In the genomic region with DNA sequence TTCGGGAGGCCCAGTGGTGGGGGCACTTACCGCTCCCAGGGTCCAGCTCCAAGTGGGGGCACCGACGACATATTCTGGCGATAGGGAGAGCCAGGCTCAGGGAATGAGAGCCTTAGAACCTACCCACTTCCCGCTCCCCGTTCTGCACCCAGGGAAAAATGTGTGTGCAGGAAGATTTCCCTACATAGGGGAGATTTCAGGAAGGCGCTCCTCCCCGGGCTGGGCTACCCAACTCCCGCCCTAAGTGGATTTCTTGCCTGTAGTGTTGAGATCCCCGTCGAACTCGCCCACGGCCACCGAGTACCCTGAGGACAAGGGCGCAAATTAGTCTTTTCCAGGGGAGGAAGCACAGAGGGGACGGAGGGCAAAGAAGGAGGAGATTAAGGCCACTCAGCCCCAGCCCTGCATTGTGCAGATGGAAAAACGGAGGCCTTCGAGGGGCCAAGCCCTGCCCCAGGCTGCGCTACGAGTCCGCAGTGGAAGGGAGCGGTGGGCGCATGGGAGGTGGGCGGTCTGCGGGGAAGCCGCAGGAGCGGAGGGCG, we compare ENCODE assay signal across 11 cellular contexts. TPM values are rescaled to one million over a fixed set of nuclear protein-coding genes. Genes with fewer than 3 reads are reported as not detected.
DNase-seq lines count a peak whose midpoint lies in the region; ATAC-seq and TF ChIP-seq lines count a peak whose summit lies in the region.
"Had no signal": no experiment of that assay in that cellular context is flagged by ENCODE, and none has a peak within 500 bp of the region (broad histone marks: within the 10 kb centered on the region; RNA-seq: fewer than 3 reads in every experiment).

No MANE protein-coding gene starts in this region.

- no peak for TF ChIP-seq CTCF in left lung (IDR thresholded peaks at IDR 0.05)

- POLR2A ChIA-PET in activated CD4-positive, alpha-beta T cell treated with anti-CD3 and anti-CD28 coated beads, Interleukin-2, amount 10 ng/mL, durations not matched to agents 7 days and 5 days (lab: Charles Lee): no interaction called here
- POLR2A ChIA-PET in activated CD4-positive, alpha-beta T cell treated with anti-CD3 and anti-CD28 coated beads for 36 hours (lab: Charles Lee): interaction anchor here (0.6 kb wide), 1 partner anchor 424 kb away, joined by 4 read pairs; no protein-coding TSS in a partner anchor
- POLR2A ChIA-PET in activated CD8-positive, alpha-beta T cell treated with anti-CD3 and anti-CD28 coated beads, Interleukin-2, amount 10 ng/mL, durations not matched to agents 7 days and 5 days (lab: Charles Lee): interaction anchor here (1.1 kb wide), 1 partner anchor 163 kb away, joined by 3 read pairs; no protein-coding TSS in a partner anchor

- peak overlapping the region; percentile 67 for H3K4me3 Mint-ChIP-seq in activated CD4-positive, alpha-beta T cell treated with anti-CD3 and anti-CD28 coated beads, Interleukin-2, amount 10 ng/mL, durations not matched to agents 7 days and 5 days
- no peak overlapping the region for H3K4me3 Mint-ChIP-seq in activated CD4-positive, alpha-beta T cell treated with anti-CD3 and anti-CD28 coated beads for 36 hours
- H3K4me3 Mint-ChIP-seq in activated CD8-positive, alpha-beta T cell treated with anti-CD3 and anti-CD28 coated beads, Interleukin-2, amount 10 ng/mL, durations not matched to agents 7 days and 5 days: peak overlapping the region; percentile 46
- H3K4me3 Mint-ChIP-seq in stimulated activated naive B cell treated with anti-CD40 and anti-IgM and Interleukin-4, amounts not matched to agents 10 μg/mL and 1 μg/mL and 100 μg/mL, for 72 hours: peak overlapping the region; percentile 51 to 60

- peaks cover 0 to 49% of the 10 kb centered on the region in 2 donors for H3K27me3 ChIP-seq in left lung
- H3K27me3 ChIP-seq: thyroid gland had no signal

- no peaks in the 10 kb centered on the region for H3K9me3 ChIP-seq in left lung
- H3K9me3 ChIP-seq: thyroid gland had no signal

- peak overlapping the region in 1 of 2 donors; percentile 47 for H3K4me3 ChIP-seq in left lung

- peaks cover 12 to 17% of the 10 kb centered on the region in 2 donors for H3K4me1 ChIP-seq in left lung

- H3K36me3 Mint-ChIP-seq in activated CD4-positive, alpha-beta T cell treated with anti-CD3 and anti-CD28 coated beads, Interleukin-2, amount 10 ng/mL, durations not matched to agents 7 days and 5 days (ENCODE audit: low read depth): peaks cover 2% of the 10 kb centered on the region
- no peaks in the 10 kb centered on the region for H3K36me3 Mint-ChIP-seq in activated CD4-positive, alpha-beta T cell treated with anti-CD3 and anti-CD28 coated beads for 36 hours (ENCODE audit: low read depth)
- H3K36me3 Mint-ChIP-seq in activated CD8-positive, alpha-beta T cell treated with anti-CD3 and anti-CD28 coated beads, Interleukin-2, amount 10 ng/mL, durations not matched to agents 7 days and 5 days (ENCODE audit: low read depth): no peaks in the 10 kb centered on the region
- H3K36me3 Mint-ChIP-seq in stimulated activated naive B cell treated with anti-CD40 and anti-IgM and Interleukin-4, amounts not matched to agents 10 μg/mL and 1 μg/mL and 100 μg/mL, for 72 hours: peaks cover 0 to 1% of the 10 kb centered on the region in 2 donors

- intact Hi-C loops in activated CD4-positive, alpha-beta T cell treated with anti-CD3 and anti-CD28 coated beads for 36 hours (cut with DNase I, micrococcal nuclease): no loop called here
- intact Hi-C loops in left lung (cut with DNase I): no loop called here

- no peak overlapping the region for H3K27ac ChIP-seq in left lung

- H3K27ac Mint-ChIP-seq in activated CD4-positive, alpha-beta T cell treated with anti-CD3 and anti-CD28 coated beads, Interleukin-2, amount 10 ng/mL, durations not matched to agents 7 days and 5 days: no peak overlapping the region
- H3K27ac Mint-ChIP-seq in activated CD4-positive, alpha-beta T cell treated with anti-CD3 and anti-CD28 coated beads for 36 hours: no peak overlapping the region
- H3K27ac Mint-ChIP-seq in activated CD8-positive, alpha-beta T cell treated with anti-CD3 and anti-CD28 coated beads, Interleukin-2, amount 10 ng/mL, durations not matched to agents 7 days and 5 days: no peak overlapping the region
- peak overlapping the region; percentile 4 for H3K27ac Mint-ChIP-seq in stimulated activated naive B cell treated with anti-CD40 and anti-IgM and Interleukin-4, amounts not matched to agents 10 μg/mL and 1 μg/mL and 100 μg/mL, for 72 hours

- CTCF ChIA-PET in activated CD4-positive, alpha-beta T cell treated with anti-CD3 and anti-CD28 coated beads, Interleukin-2, amount 10 ng/mL, durations not matched to agents 7 days and 5 days (lab: Charles Lee): interaction anchor here (1.0 to 1.8 kb wide), 3 partner anchors 8 to 174 kb away, joined by 3 to 7 read pairs (median 4); a partner anchor contains a TSS
- CTCF ChIA-PET in activated CD4-positive, alpha-beta T cell treated with anti-CD3 and anti-CD28 coated beads for 36 hours (lab: Charles Lee): interaction anchor here (1.1 kb wide), 1 partner anchor 48 kb away, joined by 4 read pairs; no protein-coding TSS in a partner anchor
- CTCF ChIA-PET in activated CD8-positive, alpha-beta T cell treated with anti-CD3 and anti-CD28 coated beads, Interleukin-2, amount 10 ng/mL, durations not matched to agents 7 days and 5 days (lab: Charles Lee): interaction anchor here (1.4 to 2.2 kb wide), 2 partner anchors 8 to 21 kb away, joined by 4 to 9 read pairs; a partner anchor contains a TSS

- no peaks in the 10 kb centered on the region for H3K36me3 ChIP-seq in left lung
- H3K36me3 ChIP-seq: thyroid gland had no signal

- H3K27me3 Mint-ChIP-seq in activated CD4-positive, alpha-beta T cell treated with anti-CD3 and anti-CD28 coated beads, Interleukin-2, amount 10 ng/mL, durations not matched to agents 7 days and 5 days: peaks cover 35% of the 10 kb centered on the region
- peaks cover 22% of the 10 kb centered on the region for H3K27me3 Mint-ChIP-seq in activated CD4-positive, alpha-beta T cell treated with anti-CD3 and anti-CD28 coated beads for 36 hours
- peaks cover 29% of the 10 kb centered on the region for H3K27me3 Mint-ChIP-seq in activated CD8-positive, alpha-beta T cell treated with anti-CD3 and anti-CD28 coated beads, Interleukin-2, amount 10 ng/mL, durations not matched to agents 7 days and 5 days (ENCODE audit: low read depth)
- H3K27me3 Mint-ChIP-seq in stimulated activated naive B cell treated with anti-CD40 and anti-IgM and Interleukin-4, amounts not matched to agents 10 μg/mL and 1 μg/mL and 100 μg/mL, for 72 hours: peaks cover 14 to 47% of the 10 kb centered on the region in 2 donors

- ATAC-seq in activated CD4-positive, alpha-beta T cell treated with anti-CD3 and anti-CD28 coated beads for 36 hours: no peak
- no peak for ATAC-seq in activated CD8-positive, alpha-beta T cell treated with anti-CD3 and anti-CD28 coated beads, Interleukin-2, amount 10 ng/mL, durations not matched to agents 7 days and 5 days
- ATAC-seq in stimulated activated naive B cell treated with anti-CD40 and anti-IgM and Interleukin-4, amounts not matched to agents 10 μg/mL and 1 μg/mL and 100 μg/mL, for 72 hours (replicated peaks): no peak
- ATAC-seq in left lung: no peak

- H3K4me1 Mint-ChIP-seq in activated CD4-positive, alpha-beta T cell treated with anti-CD3 and anti-CD28 coated beads, Interleukin-2, amount 10 ng/mL, durations not matched to agents 7 days and 5 days: peaks cover 14% of the 10 kb centered on the region
- peaks cover 12% of the 10 kb centered on the region for H3K4me1 Mint-ChIP-seq in activated CD4-positive, alpha-beta T cell treated with anti-CD3 and anti-CD28 coated beads for 36 hours
- H3K4me1 Mint-ChIP-seq in activated CD8-positive, alpha-beta T cell treated with anti-CD3 and anti-CD28 coated beads, Interleukin-2, amount 10 ng/mL, durations not matched to agents 7 days and 5 days (ENCODE audit: low read depth): peaks cover 11% of the 10 kb centered on the region
- peaks cover 2 to 18% of the 10 kb centered on the region in 2 donors for H3K4me1 Mint-ChIP-seq in stimulated activated naive B cell treated with anti-CD40 and anti-IgM and Interleukin-4, amounts not matched to agents 10 μg/mL and 1 μg/mL and 100 μg/mL, for 72 hours

- DNase-seq in activated CD4-positive, alpha-beta T cell treated with anti-CD3 and anti-CD28 coated beads, Interleukin-2, amount 10 ng/mL, durations not matched to agents 7 days and 5 days: no peak
- DNase-seq in activated CD4-positive, alpha-beta T cell treated with anti-CD3 and anti-CD28 coated beads for 36 hours: no peak
- DNase-seq in activated CD8-positive, alpha-beta T cell treated with anti-CD3 and anti-CD28 coated beads, Interleukin-2, amount 10 ng/mL, durations not matched to agents 7 days and 5 days: no peak
- DNase-seq in islet precursor cell: peak; percentile 77
- DNase-seq in stimulated activated naive B cell treated with anti-CD40 and anti-IgM and Interleukin-4, amounts not matched to agents 10 μg/mL and 1 μg/mL and 100 μg/mL, for 72 hours: no peak
- no peak for DNase-seq in COLO668 (lab: John Stamatoyannopoulos, UW; ENCODE audit: unreplicated experiment)
- no peak for DNase-seq in AG20443 (ENCODE audit: low spot score)
- no peak for DNase-seq in left lung
- DNase-seq: activated CD8-positive, alpha-beta memory T cell treated with anti-CD3 and anti-CD28 coated beads, Interleukin-2, amount 50 U/mL, for 4 hours; NCI-H1048 had no signal

- no peaks in the 10 kb centered on the region for H3K9me3 Mint-ChIP-seq in activated CD4-positive, alpha-beta T cell treated with anti-CD3 and anti-CD28 coated beads, Interleukin-2, amount 10 ng/mL, durations not matched to agents 7 days and 5 days
- H3K9me3 Mint-ChIP-seq in activated CD4-positive, alpha-beta T cell treated with anti-CD3 and anti-CD28 coated beads for 36 hours (ENCODE audit: low read depth): no peaks in the 10 kb centered on the region
- no peaks in the 10 kb centered on the region for H3K9me3 Mint-ChIP-seq in activated CD8-positive, alpha-beta T cell treated with anti-CD3 and anti-CD28 coated beads, Interleukin-2, amount 10 ng/mL, durations not matched to agents 7 days and 5 days (ENCODE audit: insufficient read depth)
- H3K9me3 Mint-ChIP-seq in stimulated activated naive B cell treated with anti-CD40 and anti-IgM and Interleukin-4, amounts not matched to agents 10 μg/mL and 1 μg/mL and 100 μg/mL, for 72 hours: peaks cover 0 to under 1% of the 10 kb centered on the region in 2 donors

RNA-seq across cellular contexts. Expression of a gene that starts 5.1 kb away (rescaled TPM):
- total RNA-seq in activated CD4-positive, alpha-beta T cell treated with anti-CD3 and anti-CD28 coated beads, Interleukin-2, amount 10 ng/mL, durations not matched to agents 7 days and 5 days: under 1 TPM; 0.27 to 0.47 TPM
- 1 to 10 TPM; 1.6 to 1.7 TPM for total RNA-seq in activated CD4-positive, alpha-beta T cell treated with anti-CD3 and anti-CD28 coated beads for 36 hours
- total RNA-seq in activated CD8-positive, alpha-beta T cell treated with anti-CD3 and anti-CD28 coated beads, Interleukin-2, amount 10 ng/mL, durations not matched to agents 7 days and 5 days: under 1 TPM; 0.39 to 0.82 TPM
- total RNA-seq in left lung: 1 to 10 TPM; 3.2 to 6.7 TPM

RNA-seq across cellular contexts. Expression of a gene that starts 20.7 kb away (rescaled TPM):
- under 1 TPM in 1 of 2 experiments, not detected in 1; 0.08 TPM for total RNA-seq in activated CD4-positive, alpha-beta T cell treated with anti-CD3 and anti-CD28 coated beads, Interleukin-2, amount 10 ng/mL, durations not matched to agents 7 days and 5 days
- total RNA-seq in activated CD4-positive, alpha-beta T cell treated with anti-CD3 and anti-CD28 coated beads for 36 hours: under 1 TPM; 0.18 to 0.32 TPM
- under 1 TPM; 0.37 to 0.45 TPM for total RNA-seq in activated CD8-positive, alpha-beta T cell treated with anti-CD3 and anti-CD28 coated beads, Interleukin-2, amount 10 ng/mL, durations not matched to agents 7 days and 5 days
- total RNA-seq in left lung: 1 to 10 TPM; 1.4 to 4.3 TPM

RNA-seq across cellular contexts. Expression of a gene that starts 39.2 kb away (rescaled TPM):
- total RNA-seq in activated CD4-positive, alpha-beta T cell treated with anti-CD3 and anti-CD28 coated beads, Interleukin-2, amount 10 ng/mL, durations not matched to agents 7 days and 5 days: 10 to 100 TPM; 61.1 to 70.5 TPM
- 10 to 100 TPM; 35.4 to 68.0 TPM for total RNA-seq in activated CD4-positive, alpha-beta T cell treated with anti-CD3 and anti-CD28 coated beads for 36 hours
- total RNA-seq in activated CD8-positive, alpha-beta T cell treated with anti-CD3 and anti-CD28 coated beads, Interleukin-2, amount 10 ng/mL, durations not matched to agents 7 days and 5 days: 10 to 100 TPM; 45.6 to 46.7 TPM
- 100 to 1,000 TPM; 563 to 616 TPM for total RNA-seq in left lung

RNA-seq across cellular contexts. Expression of a gene that starts 59.7 kb away (rescaled TPM):
- total RNA-seq in activated CD4-positive, alpha-beta T cell treated with anti-CD3 and anti-CD28 coated beads, Interleukin-2, amount 10 ng/mL, durations not matched to agents 7 days and 5 days: 100 to 1,000 TPM; 104 to 107 TPM
- 100 to 1,000 TPM; 127 to 129 TPM for total RNA-seq in activated CD4-positive, alpha-beta T cell treated with anti-CD3 and anti-CD28 coated beads for 36 hours
- 100 to 1,000 TPM; 140 to 141 TPM for total RNA-seq in activated CD8-positive, alpha-beta T cell treated with anti-CD3 and anti-CD28 coated beads, Interleukin-2, amount 10 ng/mL, durations not matched to agents 7 days and 5 days
- total RNA-seq in left lung: 100 to 1,000 TPM; 120 to 121 TPM

Comparison
In these comparisons a context has a peak if more than half of its experiments do, and no peak if none do; other contexts are left out.
1. RNA of a gene that starts 39.2 kb away (total RNA-seq): 563 to 616 TPM in left lung; 61.1 to 70.5 TPM in activated CD4-positive, alpha-beta T cell treated with anti-CD3 and anti-CD28 coated beads, Interleukin-2, amount 10 ng/mL, durations not matched to agents 7 days and 5 days, 35.4 to 68.0 TPM in activated CD4-positive, alpha-beta T cell treated with anti-CD3 and anti-CD28 coated beads for 36 hours and 45.6 to 46.7 TPM in activated CD8-positive, alpha-beta T cell treated with anti-CD3 and anti-CD28 coated beads, Interleukin-2, amount 10 ng/mL, durations not matched to agents 7 days and 5 days; every median in the first group is over 4 times any median in the second.